Comparison of ENCODE assay signal across 14 cellular contexts in genomic region chr19:40621966-40622772, GRCh38.
"Had no signal": no experiment of that assay in that cellular context is flagged by ENCODE, and none has a peak within 500 bp of the region (broad histone marks: within the 10 kb centered on the region; RNA-seq: fewer than 3 reads in every experiment).

No MANE protein-coding gene starts in this region.

- FAIRE-seq: endometrium had no signal

- H3K4me2 ChIP-seq: smooth muscle cell had no signal

- ATAC-seq: heart left ventricle; mucosa of descending colon; naive thymus-derived CD8-positive, alpha-beta T cell; stimulated activated memory B cell treated with anti-CD40 and anti-IgM and Interleukin-4, amounts not matched to agents 10 μg/mL and 1 μg/mL and 100 μg/mL, for 72 hours had no signal

- H3K27me3 Mint-ChIP-seq: naive thymus-derived CD8-positive, alpha-beta T cell; stimulated activated memory B cell treated with anti-CD40 and anti-IgM and Interleukin-4, amounts not matched to agents 10 μg/mL and 1 μg/mL and 100 μg/mL, for 72 hours had no signal

- H3K4me3 Mint-ChIP-seq: naive thymus-derived CD8-positive, alpha-beta T cell; stimulated activated memory B cell treated with anti-CD40 and anti-IgM and Interleukin-4, amounts not matched to agents 10 μg/mL and 1 μg/mL and 100 μg/mL, for 72 hours had no signal

- H3K9me3 ChIP-seq: heart left ventricle, mucosa of descending colon, right atrium auricular region, transverse colon had no signal

- H3K4me3 ChIP-seq: heart left ventricle, mucosa of descending colon, right atrium auricular region, smooth muscle cell, transverse colon had no signal

- H3K9me3 Mint-ChIP-seq: naive thymus-derived CD8-positive, alpha-beta T cell; stimulated activated memory B cell treated with anti-CD40 and anti-IgM and Interleukin-4, amounts not matched to agents 10 μg/mL and 1 μg/mL and 100 μg/mL, for 72 hours had no signal

- H3K27ac Mint-ChIP-seq: stimulated activated memory B cell treated with anti-CD40 and anti-IgM and Interleukin-4, amounts not matched to agents 10 μg/mL and 1 μg/mL and 100 μg/mL, for 72 hours had no signal

- H3K27me3 ChIP-seq: heart left ventricle, right atrium auricular region, transverse colon had no signal

- H3K4me1 ChIP-seq: right atrium auricular region, transverse colon had no signal

- H3K27ac ChIP-seq: heart left ventricle, right atrium auricular region, transverse colon had no signal

- DNase-seq: activated gamma-delta T cell treated with Interleukin-2 at 50 U/mL for 16 hours, amniotic stem cell, cerebellar nuclear complex, foreskin melanocyte, mucosa of descending colon, substantia nigra, T-helper 9 cell, transverse colon had no signal
